ENCODE assay signal across 38 cellular contexts in genomic region chr4:151242305-151242704, GRCh38. TPM values are rescaled to one million over a fixed set of nuclear protein-coding genes. Genes with fewer than 3 reads are reported as not detected.
"Had no signal": no experiment of that assay in that cellular context is flagged by ENCODE, and none has a peak within 500 bp of the region (broad histone marks: within the 10 kb centered on the region; RNA-seq: fewer than 3 reads in every experiment).

No MANE protein-coding gene starts in this region.

- H3K4me1 Mint-ChIP-seq: activated CD4-positive, alpha-beta T cell treated with anti-CD3 and anti-CD28 coated beads for 36 hours; activated CD4-positive, alpha-beta T cell treated with anti-CD3 and anti-CD28 coated beads, Interleukin-2, amount 10 ng/mL, durations not matched to agents 24 days and 14 days; activated CD8-positive, alpha-beta memory T cell treated with anti-CD3 and anti-CD28 coated beads, Interleukin-2, amount 10 ng/mL, durations not matched to agents 7 days and 5 days; activated naive CD4-positive, alpha-beta T cell treated with anti-CD3 and anti-CD28 coated beads, Interleukin-2, amount 50 U/mL, for 24 hours; activated naive CD8-positive, alpha-beta T cell treated with anti-CD3 and anti-CD28 coated beads for 36 hours; activated naive CD8-positive, alpha-beta T cell treated with anti-CD3 and anti-CD28 coated beads, Interleukin-2, amount 50 U/mL, for 24 hours; T-helper 17 cell had no signal

- H3K9me3 ChIP-seq: adrenal gland, body of pancreas, colonic mucosa, gastrocnemius medialis, heart left ventricle had no signal

- H3K4me3 ChIP-seq: adrenal gland, body of pancreas, colonic mucosa, gastrocnemius medialis, heart left ventricle had no signal

- ATAC-seq: activated CD4-positive, alpha-beta T cell treated with anti-CD3 and anti-CD28 coated beads for 36 hours; activated CD8-positive, alpha-beta memory T cell treated with anti-CD3 and anti-CD28 coated beads, Interleukin-2, amount 10 ng/mL, durations not matched to agents 7 days and 5 days; activated CD8-positive, alpha-beta T cell treated with anti-CD3 and anti-CD28 coated beads, Interleukin-2, amount 10 ng/mL, durations not matched to agents 7 days and 5 days; activated naive CD8-positive, alpha-beta T cell treated with anti-CD3 and anti-CD28 coated beads, Interleukin-2, amount 50 U/mL, for 24 hours; body of pancreas; esophagus mucosa; foreskin keratinocyte; gastrocnemius medialis; heart left ventricle; T-helper 17 cell had no signal

- H3K36me3 Mint-ChIP-seq: activated CD4-positive, alpha-beta memory T cell treated with anti-CD3 and anti-CD28 coated beads for 36 hours; activated CD8-positive, alpha-beta memory T cell treated with anti-CD3 and anti-CD28 coated beads, Interleukin-2, amount 10 ng/mL, durations not matched to agents 7 days and 5 days; activated naive CD4-positive, alpha-beta T cell treated with anti-CD3 and anti-CD28 coated beads, Interleukin-2, amount 50 U/mL, for 24 hours; activated naive CD8-positive, alpha-beta T cell treated with anti-CD3 and anti-CD28 coated beads for 36 hours had no signal

- H3K36me3 ChIP-seq: adrenal gland, colonic mucosa, gastrocnemius medialis, heart left ventricle, WERI-Rb-1 had no signal

- H3K4me3 Mint-ChIP-seq: activated CD4-positive, alpha-beta memory T cell treated with anti-CD3 and anti-CD28 coated beads for 36 hours; activated CD4-positive, alpha-beta T cell treated with anti-CD3 and anti-CD28 coated beads for 36 hours; activated CD4-positive, alpha-beta T cell treated with anti-CD3 and anti-CD28 coated beads, Interleukin-2, amount 10 ng/mL, durations not matched to agents 24 days and 14 days; activated CD8-positive, alpha-beta memory T cell treated with anti-CD3 and anti-CD28 coated beads, Interleukin-2, amount 10 ng/mL, durations not matched to agents 7 days and 5 days; activated CD8-positive, alpha-beta T cell treated with anti-CD3 and anti-CD28 coated beads, Interleukin-2, amount 10 ng/mL, durations not matched to agents 7 days and 5 days; activated naive CD4-positive, alpha-beta T cell treated with anti-CD3 and anti-CD28 coated beads for 36 hours; activated naive CD4-positive, alpha-beta T cell treated with anti-CD3 and anti-CD28 coated beads, Interleukin-2, amount 50 U/mL, for 24 hours; activated naive CD8-positive, alpha-beta T cell treated with anti-CD3 and anti-CD28 coated beads for 36 hours; activated naive CD8-positive, alpha-beta T cell treated with anti-CD3 and anti-CD28 coated beads, Interleukin-2, amount 50 U/mL, for 24 hours; activated T-helper 1 cell treated with anti-CD3 and anti-CD28 coated beads, Interleukin-12 subunit alpha, Interleukin-12 subunit beta, Interleukin-2, Interleukin-4 antibody, amounts not matched to agents 30 ng/mL and 10 ng/mL and 1 ng/mL, durations not matched to agents 14 hours and 24 hours and 36 hours; endodermal cell; T-helper 17 cell; T-helper 2 cell treated with Interferon-gamma antibody and Interleukin-4, amounts not matched to agents 5 μg/mL and 100 μg/mL, for 36 hours had no signal

- DNase-seq: activated CD4-positive, alpha-beta memory T cell treated with anti-CD3 and anti-CD28 coated beads for 36 hours; activated CD4-positive, alpha-beta T cell treated with anti-CD3 and anti-CD28 coated beads for 36 hours; activated CD4-positive, alpha-beta T cell treated with anti-CD3 and anti-CD28 coated beads, Interleukin-2, amount 10 ng/mL, durations not matched to agents 24 days and 14 days; activated CD4-positive, CD25-positive, alpha-beta regulatory T cell; activated CD4-positive, CD25-positive, alpha-beta regulatory T cell treated with anti-CD3 and anti-CD28 coated beads, Interleukin-2, amount 50 U/mL, for 72 hours; activated CD8-positive, alpha-beta memory T cell treated with anti-CD3 and anti-CD28 coated beads, Interleukin-2, amount 10 ng/mL, durations not matched to agents 7 days and 5 days; activated CD8-positive, alpha-beta memory T cell treated with anti-CD3 and anti-CD28 coated beads, Interleukin-2, amount 50 U/mL, for 4 hours; activated CD8-positive, alpha-beta T cell treated with anti-CD3 and anti-CD28 coated beads, Interleukin-2, amount 10 ng/mL, durations not matched to agents 7 days and 5 days; activated effector memory CD4-positive, alpha-beta T cell treated with anti-CD3 and anti-CD28 coated beads, Interleukin-2, amount 50 U/mL, for 16 hours; activated naive CD4-positive, alpha-beta T cell treated with anti-CD3 and anti-CD28 coated beads for 36 hours; activated naive CD8-positive, alpha-beta T cell treated with anti-CD3 and anti-CD28 coated beads for 36 hours; activated naive CD8-positive, alpha-beta T cell treated with anti-CD3 and anti-CD28 coated beads, Interleukin-2, amount 50 U/mL, for 24 hours; activated T-cell treated with anti-CD3 and anti-CD28 coated beads, Interleukin-2, amount 50 U/mL, for 1 hour; activated T-cell treated with anti-CD3 and anti-CD28 coated beads, Interleukin-2, amount 50 U/mL, for 48 hours; adrenal gland; amygdala; aorta; body of pancreas; central memory CD4-positive, alpha-beta T cell; cerebellar nuclear complex; colonic mucosa; effector CD8-positive, alpha-beta T cell; endodermal cell; foreskin keratinocyte; gastrocnemius medialis; glutamatergic neuron; heart left ventricle; T-helper 17 cell; T1000; WERI-Rb-1 had no signal

- H3K4me1 ChIP-seq: colonic mucosa, foreskin keratinocyte, gastrocnemius medialis had no signal

- H3K9me3 Mint-ChIP-seq: activated CD4-positive, alpha-beta memory T cell treated with anti-CD3 and anti-CD28 coated beads for 36 hours; activated CD4-positive, alpha-beta T cell treated with anti-CD3 and anti-CD28 coated beads, Interleukin-2, amount 10 ng/mL, durations not matched to agents 24 days and 14 days; activated naive CD4-positive, alpha-beta T cell treated with anti-CD3 and anti-CD28 coated beads for 36 hours; activated naive CD4-positive, alpha-beta T cell treated with anti-CD3 and anti-CD28 coated beads, Interleukin-2, amount 50 U/mL, for 24 hours; activated naive CD8-positive, alpha-beta T cell treated with anti-CD3 and anti-CD28 coated beads for 36 hours; activated naive CD8-positive, alpha-beta T cell treated with anti-CD3 and anti-CD28 coated beads, Interleukin-2, amount 50 U/mL, for 24 hours; activated T-helper 1 cell treated with anti-CD3 and anti-CD28 coated beads, Interleukin-12 subunit alpha, Interleukin-12 subunit beta, Interleukin-2, Interleukin-4 antibody, amounts not matched to agents 30 ng/mL and 10 ng/mL and 1 ng/mL, durations not matched to agents 14 hours and 24 hours and 36 hours; activated T-helper 2 cell treated with anti-CD3 and anti-CD28 coated beads, Interferon-gamma antibody, Interleukin-2, Interleukin-4, amounts not matched to agents 10 μg/mL and 5 μg/mL and 100 μg/mL, durations not matched to agents 14 hours and 24 hours and 36 hours; endodermal cell; T-helper 2 cell treated with Interferon-gamma antibody and Interleukin-4, amounts not matched to agents 5 μg/mL and 100 μg/mL, for 36 hours had no signal

- H3K27me3 ChIP-seq: adrenal gland, body of pancreas, colonic mucosa, foreskin keratinocyte, gastrocnemius medialis, heart left ventricle had no signal

- H3K27ac ChIP-seq: adrenal gland, body of pancreas, colonic mucosa, foreskin keratinocyte, gastrocnemius medialis, heart left ventricle, WERI-Rb-1 had no signal

- H3K27ac Mint-ChIP-seq: activated CD4-positive, alpha-beta memory T cell treated with anti-CD3 and anti-CD28 coated beads for 36 hours; activated CD4-positive, alpha-beta T cell treated with anti-CD3 and anti-CD28 coated beads for 36 hours; activated CD4-positive, alpha-beta T cell treated with anti-CD3 and anti-CD28 coated beads, Interleukin-2, amount 10 ng/mL, durations not matched to agents 24 days and 14 days; activated CD8-positive, alpha-beta memory T cell treated with anti-CD3 and anti-CD28 coated beads, Interleukin-2, amount 10 ng/mL, durations not matched to agents 7 days and 5 days; activated CD8-positive, alpha-beta T cell treated with anti-CD3 and anti-CD28 coated beads, Interleukin-2, amount 10 ng/mL, durations not matched to agents 7 days and 5 days; activated naive CD4-positive, alpha-beta T cell treated with anti-CD3 and anti-CD28 coated beads for 36 hours; activated naive CD4-positive, alpha-beta T cell treated with anti-CD3 and anti-CD28 coated beads, Interleukin-2, amount 50 U/mL, for 24 hours; activated naive CD8-positive, alpha-beta T cell treated with anti-CD3 and anti-CD28 coated beads for 36 hours; activated naive CD8-positive, alpha-beta T cell treated with anti-CD3 and anti-CD28 coated beads, Interleukin-2, amount 50 U/mL, for 24 hours; activated T-helper 1 cell treated with anti-CD3 and anti-CD28 coated beads, Interleukin-12 subunit alpha, Interleukin-12 subunit beta, Interleukin-2, Interleukin-4 antibody, amounts not matched to agents 30 ng/mL and 10 ng/mL and 1 ng/mL, durations not matched to agents 14 hours and 24 hours and 36 hours; activated T-helper 2 cell treated with anti-CD3 and anti-CD28 coated beads, Interferon-gamma antibody, Interleukin-2, Interleukin-4, amounts not matched to agents 10 μg/mL and 5 μg/mL and 100 μg/mL, durations not matched to agents 14 hours and 24 hours and 36 hours; endodermal cell; T-helper 17 cell; T-helper 2 cell treated with Interferon-gamma antibody and Interleukin-4, amounts not matched to agents 5 μg/mL and 100 μg/mL, for 36 hours had no signal

RNA-seq across cellular contexts. Expression of gene PRSS48, which starts 34.7 kb away (rescaled TPM):
- total RNA-seq: activated CD4-positive, alpha-beta memory T cell treated with anti-CD3 and anti-CD28 coated beads for 36 hours; activated CD4-positive, alpha-beta T cell treated with anti-CD3 and anti-CD28 coated beads for 36 hours; activated CD4-positive, alpha-beta T cell treated with anti-CD3 and anti-CD28 coated beads, Interleukin-2, amount 10 ng/mL, durations not matched to agents 24 days and 14 days; activated CD8-positive, alpha-beta memory T cell treated with anti-CD3 and anti-CD28 coated beads for 36 hours; activated CD8-positive, alpha-beta memory T cell treated with anti-CD3 and anti-CD28 coated beads, Interleukin-2, amount 10 ng/mL, durations not matched to agents 7 days and 5 days; activated CD8-positive, alpha-beta T cell treated with anti-CD3 and anti-CD28 coated beads, Interleukin-2, amount 10 ng/mL, durations not matched to agents 7 days and 5 days; activated naive CD4-positive, alpha-beta T cell treated with anti-CD3 and anti-CD28 coated beads for 36 hours; activated naive CD8-positive, alpha-beta T cell treated with anti-CD3 and anti-CD28 coated beads for 36 hours; activated T-helper 1 cell treated with anti-CD3 and anti-CD28 coated beads, Interleukin-12 subunit alpha, Interleukin-12 subunit beta, Interleukin-2, Interleukin-4 antibody, amounts not matched to agents 30 ng/mL and 10 ng/mL and 1 ng/mL, durations not matched to agents 14 hours and 24 hours and 36 hours; activated T-helper 2 cell treated with anti-CD3 and anti-CD28 coated beads, Interferon-gamma antibody, Interleukin-2, Interleukin-4, amounts not matched to agents 10 μg/mL and 5 μg/mL and 100 μg/mL, durations not matched to agents 14 hours and 24 hours and 36 hours; adrenal gland; aorta; body of pancreas; colonic mucosa; dermis microvascular lymphatic vessel endothelial cell; endodermal cell; epithelial cell of proximal tubule; esophagus mucosa; foreskin keratinocyte; gastrocnemius medialis; heart left ventricle; T-helper 17 cell had no signal
- polyA plus RNA-seq: adrenal gland, aorta, foreskin keratinocyte, heart left ventricle had no signal
